Comparison of ENCODE assay signal across 1 cellular context in genomic region chr19:13117176-13117771, GRCh38.
TF ChIP-seq lines count a peak whose summit lies in the region.

No MANE protein-coding gene starts in this region.

TF ChIP-seq in GM23338, 12 proteins besides CTCF, POLR2A, EP300 and RAD21 (continued from another document):
- TF ChIP-seq REST (IDR thresholded peaks at IDR 0.05; ENCODE audit: unreplicated experiment), result no peak
- TF ChIP-seq ZNF114 (CRISPR knock-in tag; IDR thresholded peaks at IDR 0.05), result no peak
- TF ChIP-seq ZNF331 (CRISPR knock-in tag; IDR thresholded peaks at IDR 0.05; ENCODE audit: low read depth), result no peak
